In genomic region chr3:138835177-138835757, GRCh38 we compare ENCODE assay signal across 8 cellular contexts. TPM values are rescaled to one million over a fixed set of nuclear protein-coding genes. Genes with fewer than 3 reads are reported as not detected.
DNase-seq lines count a peak whose midpoint lies in the region; ATAC-seq, FAIRE-seq and TF ChIP-seq lines count a peak whose summit lies in the region.

No MANE protein-coding gene starts in this region.

- H3K9ac ChIP-seq in GM12878 (ENCODE audit: control insufficient read depth, insufficient read depth, low read length): peak overlapping the region; percentile 97

- no peak for TF ChIP-seq EP300 in GM12878 (IDR thresholded peaks at IDR 0.05; ENCODE audit: borderline replicate concordance in 1 of 2, control insufficient read depth in 1 of 2, low read depth in 2 of 2, low read length in 2 of 2)

- peaks cover 48% of the 10 kb centered on the region for H3K79me2 ChIP-seq in DOHH2 (ENCODE audit: control insufficient read depth, low read length)
- H3K79me2 ChIP-seq in GM12878 (ENCODE audit: control insufficient read depth, insufficient read depth, low read length): peaks cover 23% of the 10 kb centered on the region

- no peak for DNase-seq in GM12878 (ENCODE audit: low read depth, low spot score)
- no peak for DNase-seq in left colon
- DNase-seq in CD1c-positive myeloid dendritic cell (ENCODE audit: extremely low spot score): no peak
- DNase-seq in DMS114 treated with DMSO at 0.1 percent for 48 hours (lab: John Stamatoyannopoulos, UW; ENCODE audit: unreplicated experiment): no peak

- H3K36me3 ChIP-seq in DOHH2 (ENCODE audit: control insufficient read depth, low read length): no peaks in the 10 kb centered on the region
- H3K36me3 ChIP-seq in GM12878 (ENCODE audit: control insufficient read depth in 2 of 2, insufficient read depth in 2 of 2, low read length in 1 of 2): no peaks in the 10 kb centered on the region

- TF ChIP-seq RAD21 in GM12878 (IDR thresholded peaks at IDR 0.05; ENCODE audit: insufficient read depth, low read depth, low read length): no peak

- CTCF ChIA-PET in GM12878 (lab: Yijun Ruan, JAX): no interaction called here

- in situ Hi-C loops in GM12878 (cut with MboI): no loop called here

- no peaks in the 10 kb centered on the region for H3K27me3 ChIP-seq in DOHH2 (ENCODE audit: control insufficient read depth, low read length)
- no peaks in the 10 kb centered on the region for H3K27me3 ChIP-seq in GM12878 (replicated peaks in 1 of 2; ENCODE audit: control insufficient read depth in 2 of 2, insufficient read depth in 2 of 2, low read length in 1 of 2)

- WGBS in GM12878 (ENCODE audit: insufficient coverage, insufficient replicate concordance, low lambda C conversion rate, missing lambda C conversion rate): 30% methylated on average over 15 of the region's 15 CpGs

- intact Hi-C loops in GM12878 (cut with micrococcal nuclease; ENCODE audit: unreplicated experiment) (loop anchor here (2.0 to 10.0 kb wide), 3 partner anchors 80 to 243 kb away; partner anchors contain the start of gene CEP70), left colon (cut with DNase I, micrococcal nuclease) (loop anchor here in 1 of 2 donors (10.0 kb wide), 1 partner anchor 240 kb away; the partner anchor contains the start of gene CEP70)

- no peaks in the 10 kb centered on the region for H3F3A ChIP-seq in DOHH2 (ENCODE audit: control insufficient read depth, insufficient read depth)

- peak overlapping the region; percentile 98 for H2AFZ ChIP-seq in GM12878 (ENCODE audit: control insufficient read depth, low read depth, low read length)

- H3K27ac ChIP-seq in DOHH2 (ENCODE audit: low read depth, low read length) (peak overlapping the region; percentile 48), GM12878 (ENCODE audit: control insufficient read depth, insufficient read depth) (peak overlapping the region; percentile 88), temporal lobe (ENCODE audit: low read depth, low read length) (peak overlapping the region; percentile 98)

- ATAC-seq in HG03378 (IDR thresholded peaks at IDR 0.05; ENCODE audit: unreplicated experiment): peak; percentile 17
- no peak for ATAC-seq in GM12878
- peak; percentile 10 for ATAC-seq in left colon
- ATAC-seq in HG03565 (IDR thresholded peaks at IDR 0.05; ENCODE audit: unreplicated experiment): no peak

- H3K4me1 ChIP-seq in DOHH2 (ENCODE audit: control insufficient read depth, low read length) (peaks cover 14% of the 10 kb centered on the region), GM12878 (ENCODE audit: control insufficient read depth, insufficient read depth, low read length) (peaks cover 6% of the 10 kb centered on the region)

- H3K4me3 ChIP-seq in DOHH2 (ENCODE audit: low read length) (peak overlapping the region; percentile 77), GM12878 (peak overlapping the region; percentile 82)

- SMC1A ChIA-PET in GM12878 (lab: Charles Lee; ENCODE audit: uncharacterized antibody, unreplicated experiment): interaction anchor here (0.7 to 1.2 kb wide), 3 partner anchors 28 to 241 kb away, joined by 3 to 4 read pairs (median 3); partner anchors contain the start of gene CEP70

- no peaks in the 10 kb centered on the region for H3K9me2 ChIP-seq in DOHH2 (replicated peaks; ENCODE audit: control insufficient read depth, low read length)

- BruUV-seq in GM12878 (replicated peaks; lab: Mats Ljungman, UMichigan): TSS peak; percentile 89

- POLR2A ChIA-PET in GM12878 (lab: Charles Lee): no interaction called here

- H4K20me1 ChIP-seq in DOHH2 (ENCODE audit: control insufficient read depth, insufficient read depth, low read depth, low read length): peaks cover 5% of the 10 kb centered on the region; the same call in 1 of the 2 replicates
- no peaks in the 10 kb centered on the region for H4K20me1 ChIP-seq in GM12878 (ENCODE audit: control insufficient read depth, insufficient read depth)

- no peak for TF ChIP-seq POLR2A in GM12878 (IDR thresholded peaks at IDR 0.05; ENCODE audit: low read depth, low read length)

- RAD21 ChIA-PET in GM12878 (lab: Charles Lee; ENCODE audit: unreplicated experiment): interaction anchor here (1.0 to 1.5 kb wide), 2 partner anchors 17 to 81 kb away, joined by 4 read pairs; no protein-coding TSS in a partner anchor

- no peak for FAIRE-seq in GM12878 (lab: Jason Lieb, UNC)

- H3K4me2 ChIP-seq in DOHH2 (ENCODE audit: low read length) (peak overlapping the region; percentile 76), GM12878 (ENCODE audit: control insufficient read depth, insufficient read depth) (peak overlapping the region; percentile 98)

- H3K9me3 ChIP-seq in DOHH2 (ENCODE audit: control insufficient read depth, insufficient read depth, low read length): no peaks in the 10 kb centered on the region
- no peaks in the 10 kb centered on the region; the same call in 2 of the 3 replicates for H3K9me3 ChIP-seq in GM12878 (replicated peaks; ENCODE audit: control insufficient read depth, insufficient read depth, low read length)

- TF ChIP-seq CTCF in DOHH2 (IDR thresholded peaks at IDR 0.05; ENCODE audit: low read depth, low read length, poor library complexity, severe bottlenecking): no peak
- TF ChIP-seq CTCF in GM12878 (IDR thresholded peaks at IDR 0.05 in 2 of 3, conservative IDR thresholded peaks at IDR 0.05 in 1 of 3; ENCODE audit: control insufficient read depth in 2 of 3, extremely low read depth in 1 of 3, insufficient read depth in 1 of 3, low read depth in 3 of 3, low read length in 3 of 3): no peak

TF ChIP-seq in GM12878, 131 proteins besides CTCF, POLR2A, EP300 and RAD21 (continues in another document):
- no peak for TF ChIP-seq ZBTB11 (CRISPR knock-in tag; IDR thresholded peaks at IDR 0.05)
- no peak for TF ChIP-seq EED (IDR thresholded peaks at IDR 0.05; ENCODE audit: low read depth)
- TF ChIP-seq, protein P1, sequence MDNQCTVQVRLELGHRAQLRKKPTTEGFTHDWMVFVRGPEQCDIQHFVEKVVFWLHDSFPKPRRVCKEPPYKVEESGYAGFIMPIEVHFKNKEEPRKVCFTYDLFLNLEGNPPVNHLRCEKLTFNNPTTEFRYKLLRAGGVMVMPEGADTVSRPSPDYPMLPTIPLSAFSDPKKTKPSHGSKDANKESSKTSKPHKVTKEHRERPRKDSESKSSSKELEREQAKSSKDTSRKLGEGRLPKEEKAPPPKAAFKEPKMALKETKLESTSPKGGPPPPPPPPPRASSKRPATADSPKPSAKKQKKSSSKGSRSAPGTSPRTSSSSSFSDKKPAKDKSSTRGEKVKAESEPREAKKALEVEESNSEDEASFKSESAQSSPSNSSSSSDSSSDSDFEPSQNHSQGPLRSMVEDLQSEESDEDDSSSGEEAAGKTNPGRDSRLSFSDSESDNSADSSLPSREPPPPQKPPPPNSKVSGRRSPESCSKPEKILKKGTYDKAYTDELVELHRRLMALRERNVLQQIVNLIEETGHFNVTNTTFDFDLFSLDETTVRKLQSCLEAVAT (IDR thresholded peaks at IDR 0.05): peak; percentile 96
- TF ChIP-seq HDGF (IDR thresholded peaks at IDR 0.05): peak; percentile 76; the same call in 1 of the 2 replicates
- TF ChIP-seq DPF2 (IDR thresholded peaks at IDR 0.05): no peak
- no peak for TF ChIP-seq POLR2AphosphoS5 (IDR thresholded peaks at IDR 0.05; ENCODE audit: low read length)

RNA-seq across cellular contexts. Expression of gene PIK3CB, which starts 0.5 kb away (rescaled TPM):
- total RNA-seq in GM12878 (2013; cell fraction: nucleolus; rRNA removed): 32.0 and 34.1 TPM in 2 replicates
- total RNA-seq in GM12878 (2014; rRNA removed): 7.7 and 9.5 TPM in 2 replicates
- total RNA-seq in GM12878 (2014; rRNA removed; fragmentation: Illumina TruSeq; extraction: Trizol): 6.3 and 6.6 TPM in 2 replicates
- total RNA-seq in GM12878 (2021): 13.5 and 18.4 TPM in 2 replicates
- 5.0 TPM for polyA plus RNA-seq in GM12878 (2011; ENCODE audit: low read depth)
- 11.6 and 12.9 TPM in 2 replicates for polyA plus RNA-seq in GM12878 (2011; rRNA removed)
- polyA plus RNA-seq in GM12878 (2011; cell fraction: cytosol; rRNA removed): 4.9 and 8.1 TPM in 2 replicates
- 6.2 and 6.4 TPM in 2 replicates for polyA plus RNA-seq in GM12878 (2011; cell fraction: nucleus; rRNA removed)
- 6.3 and 9.5 TPM in 2 replicates for polyA plus RNA-seq in GM12878 (2012)
- polyA plus RNA-seq in GM12878 (2014; fragmentation: Illumina TruSeq; extraction: Trizol): 17.3 and 22.3 TPM in 2 replicates
- 1 to 10 TPM; 5.0 to 5.5 TPM for polyA plus RNA-seq in GM12878 (2014; fragmentation: Nextera tagmentation; extraction: Ambion mirVana)
- 9.3 and 10.5 TPM in 2 replicates for polyA plus RNA-seq in GM12878 (2014; rRNA removed)
- 10 to 100 TPM; 13.5 to 17.0 TPM for polyA plus RNA-seq in GM12878 (2016; fragmentation: Nextera tagmentation; extraction: Ambion mirVana)
- 11.8 and 12.9 TPM in 2 replicates for polyA minus RNA-seq in GM12878 (2011; rRNA and poly(A)+ RNA removed)
- 3.2 and 10.8 TPM in 2 replicates for polyA minus RNA-seq in GM12878 (2011; cell fraction: cytosol; rRNA and poly(A)+ RNA removed)
- polyA minus RNA-seq in GM12878 (2011; cell fraction: nucleus; rRNA and poly(A)+ RNA removed): 8.0 and 17.4 TPM in 2 replicates
- total RNA-seq in left colon: 10 to 100 TPM; 54.9 to 55.9 TPM
- 38.1 TPM for total RNA-seq in temporal lobe

Comparison
In these comparisons a context has a peak if more than half of its experiments do, and no peak if none do; other contexts are left out.
1. H3K27ac ChIP-seq: peak in every context shown above with its lines; median percentile 98 in temporal lobe; 88 in GM12878; 48 in DOHH2.
2. ATAC-seq: peak in HG03378 (single experiment) and left colon (single experiment); none in GM12878 (single experiment) and HG03565 (single experiment).